ENCODE assay signal across 15 cellular contexts in genomic region chr18:60391571-60392226, GRCh38.
"Had no signal": no experiment of that assay in that cellular context is flagged by ENCODE, and none has a peak within 500 bp of the region (broad histone marks: within the 10 kb centered on the region; RNA-seq: fewer than 3 reads in every experiment).

No MANE protein-coding gene starts in this region.

- DNase-seq: activated CD4-positive, CD25-positive, alpha-beta regulatory T cell treated with anti-CD3 and anti-CD28 coated beads, Interleukin-2, amount 50 U/mL, for 72 hours; activated naive CD4-positive, alpha-beta T cell; activated naive CD8-positive, alpha-beta T cell treated with anti-CD3 and anti-CD28 coated beads, Interleukin-2, amount 10 ng/mL, durations not matched to agents 7 days and 5 days; activated T-cell treated with anti-CD3 and anti-CD28 coated beads for 4 hours; anterior cingulate cortex; cerebellar nuclear complex; dermis blood vessel endothelial cell; effector memory CD8-positive, alpha-beta T cell; islet precursor cell; midbrain; naive B cell; right lobe of liver; T-helper 9 cell; upper lobe of left lung had no signal

- ATAC-seq: effector memory CD8-positive, alpha-beta T cell; gastroesophageal sphincter; right lobe of liver had no signal
